Comparison of ENCODE assay signal across 8 cellular contexts in the genomic region with DNA sequence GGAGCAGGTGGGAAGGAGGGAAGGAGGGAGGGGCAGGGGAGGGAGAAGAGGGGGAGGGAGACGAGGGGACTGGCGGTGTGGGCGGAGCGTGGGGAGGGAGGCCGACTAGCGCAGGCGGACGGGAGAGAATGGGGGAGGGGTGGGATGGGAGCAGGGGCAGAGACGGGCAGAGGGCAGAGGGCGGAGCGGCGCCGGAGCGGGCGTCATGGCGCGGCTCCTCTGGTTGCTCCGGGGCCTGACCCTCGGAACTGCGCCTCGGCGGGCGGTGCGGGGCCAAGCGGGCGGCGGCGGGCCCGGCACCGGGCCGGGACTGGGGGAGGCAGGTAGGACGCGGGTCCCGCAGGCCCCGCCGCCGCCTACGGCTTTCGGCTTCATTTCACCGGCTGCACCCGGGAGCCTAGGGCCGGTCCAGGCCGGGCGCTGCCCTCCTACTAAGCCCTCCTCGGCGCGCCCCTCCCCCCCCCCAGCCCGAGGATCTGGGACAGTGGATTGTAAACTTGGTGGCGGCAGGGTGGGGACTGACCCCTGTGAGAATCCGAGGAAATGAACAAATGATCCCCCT. TPM values are rescaled to one million over a fixed set of nuclear protein-coding genes. Genes with fewer than 3 reads are reported as not detected.
DNase-seq lines count a peak whose midpoint lies in the region; ATAC-seq and TF ChIP-seq lines count a peak whose summit lies in the region.

A gene (plus strand): TSS at position 176 of the 562 bp plus-strand sequence. CDS start 30 bp downstream, at position 206.

- H3K27ac ChIP-seq in ectodermal cell (ENCODE audit: insufficient read depth, low read depth, low read length, poor library complexity, severe bottlenecking): peak within 1 kb of the TSS; percentile 68
- H3K27ac ChIP-seq in lower lobe of right lung: peak within 1 kb of the TSS; percentile 88

- 0 to 1% methylated on average over 49 to 50 of the region's 50 CpGs for WGBS in ectodermal cell, 2 experiments

- peaks cover 14% of the 10 kb centered on the region for H3K4me1 ChIP-seq in BE2C
- peaks cover 7% of the 10 kb centered on the region for H3K4me1 ChIP-seq in ectodermal cell (ENCODE audit: control insufficient read depth, insufficient read depth, low read length)
- peaks cover 14% of the 10 kb centered on the region for H3K4me1 ChIP-seq in lower lobe of right lung

- DNase-seq in BE2C (peak; percentile 96), NCI-H526 treated with DMSO at 0.1 percent for 48 hours (lab: John Stamatoyannopoulos, UW) (peak; percentile 67), lower lobe of right lung (peak; percentile 94)
- DNase-seq in activated CD4-positive, alpha-beta memory T cell treated with anti-CD3 and anti-CD28 coated beads, Interleukin-2, amount 10 ng/mL, durations not matched to agents 7 days and 5 days: peak; percentile 83
- DNase-seq in stimulated activated CD4-positive, alpha-beta T cell treated with anti-CD3 and anti-CD28 coated beads, TNF-alpha, amount 100 ng/mL, for 1 hour (ENCODE audit: low read depth in 3 of 3, low spot score in 1 of 3): peak; percentile 38 to 55 (median 51)

- peak within 1 kb of the TSS; percentile 41 for H3K27ac Mint-ChIP-seq in activated CD4-positive, alpha-beta memory T cell treated with anti-CD3 and anti-CD28 coated beads, Interleukin-2, amount 10 ng/mL, durations not matched to agents 7 days and 5 days

- no peaks in the 10 kb centered on the region for H3K36me3 Mint-ChIP-seq in activated CD4-positive, alpha-beta memory T cell treated with anti-CD3 and anti-CD28 coated beads, Interleukin-2, amount 10 ng/mL, durations not matched to agents 7 days and 5 days (ENCODE audit: low read depth)

- POLR2A ChIA-PET in activated CD4-positive, alpha-beta memory T cell treated with anti-CD3 and anti-CD28 coated beads, Interleukin-2, amount 10 ng/mL, durations not matched to agents 7 days and 5 days (lab: Charles Lee): interaction anchor here (1.2 kb wide), 1 partner anchor 11 kb away, joined by 4 read pairs; no protein-coding TSS in a partner anchor

- no peaks in the 10 kb centered on the region for H3K9me3 Mint-ChIP-seq in activated CD4-positive, alpha-beta memory T cell treated with anti-CD3 and anti-CD28 coated beads, Interleukin-2, amount 10 ng/mL, durations not matched to agents 7 days and 5 days

- peaks cover 25% of the 10 kb centered on the region for H3K4me1 Mint-ChIP-seq in activated CD4-positive, alpha-beta memory T cell treated with anti-CD3 and anti-CD28 coated beads, Interleukin-2, amount 10 ng/mL, durations not matched to agents 7 days and 5 days

- peak within 1 kb of the TSS; percentile 81 for H3K4me3 ChIP-seq in BE2C (ENCODE audit: low read depth, low read length)
- peak within 1 kb of the TSS; percentile 77 for H3K4me3 ChIP-seq in ectodermal cell (ENCODE audit: insufficient read depth, low read depth, low read length)
- H3K4me3 ChIP-seq in lower lobe of right lung: peak within 1 kb of the TSS; percentile 69

- CTCF ChIA-PET in activated CD4-positive, alpha-beta memory T cell treated with anti-CD3 and anti-CD28 coated beads, Interleukin-2, amount 10 ng/mL, durations not matched to agents 7 days and 5 days (lab: Charles Lee): interaction anchor here (0.6 kb wide), 1 partner anchor 596 kb away, joined by 3 read pairs; no protein-coding TSS in a partner anchor

- H3K27me3 ChIP-seq in BE2C: no peaks in the 10 kb centered on the region
- H3K27me3 ChIP-seq in ectodermal cell (ENCODE audit: control insufficient read depth, insufficient read depth, low read length, poor library complexity, severe bottlenecking): no peaks in the 10 kb centered on the region
- H3K27me3 ChIP-seq in lower lobe of right lung (ENCODE audit: low read depth): no peaks in the 10 kb centered on the region

- H3K9me3 ChIP-seq in BE2C (no peaks in the 10 kb centered on the region), ectodermal cell (ENCODE audit: control insufficient read depth, low read length) (no peaks in the 10 kb centered on the region), lower lobe of right lung (no peaks in the 10 kb centered on the region)

- peak within 1 kb of the TSS; percentile 93 for H3K4me3 Mint-ChIP-seq in activated CD4-positive, alpha-beta memory T cell treated with anti-CD3 and anti-CD28 coated beads, Interleukin-2, amount 10 ng/mL, durations not matched to agents 7 days and 5 days

- H3K27me3 Mint-ChIP-seq in activated CD4-positive, alpha-beta memory T cell treated with anti-CD3 and anti-CD28 coated beads, Interleukin-2, amount 10 ng/mL, durations not matched to agents 7 days and 5 days: peaks cover 18% of the 10 kb centered on the region

- intact Hi-C loops in lower lobe of right lung (cut with DNase I): no loop called here

- ATAC-seq in GM19043 (IDR thresholded peaks at IDR 0.05; ENCODE audit: low read depth, unreplicated experiment) (peak; percentile 76), HG03354 (IDR thresholded peaks at IDR 0.05; ENCODE audit: poor library complexity, severe bottlenecking, unreplicated experiment) (peak; percentile 74), lower lobe of right lung (peak; percentile 95 to 98)

- H3K36me3 ChIP-seq in BE2C (no peaks in the 10 kb centered on the region), ectodermal cell (ENCODE audit: control insufficient read depth, insufficient read depth, low read length) (no peaks in the 10 kb centered on the region), lower lobe of right lung (no peaks in the 10 kb centered on the region)

- TF ChIP-seq CTCF in BE2C (IDR thresholded peaks at IDR 0.05; ENCODE audit: low read depth, low read length) (no peak), lower lobe of right lung (IDR thresholded peaks at IDR 0.05) (no peak)

RNA-seq across cellular contexts. Expression of the gene that starts here (rescaled TPM):
- 36.6 TPM for polyA plus RNA-seq in BE2C (2012; ENCODE audit: insufficient read depth, insufficient read length, low read depth)
- 10 to 100 TPM; 11.0 to 11.7 TPM for total RNA-seq in activated CD4-positive, alpha-beta memory T cell treated with anti-CD3 and anti-CD28 coated beads, Interleukin-2, amount 10 ng/mL, durations not matched to agents 7 days and 5 days
- 26.7 TPM for polyA plus RNA-seq in ectodermal cell (2013, experiment 1 of 4)
- polyA plus RNA-seq in ectodermal cell (2013, experiment 2 of 4): 34.6 TPM
- 31.0 TPM for polyA plus RNA-seq in ectodermal cell (2013, experiment 3 of 4)
- 34.1 TPM for polyA plus RNA-seq in ectodermal cell (2013, experiment 4 of 4)
- total RNA-seq in lower lobe of right lung: 17.9 TPM

Comparison
In these comparisons a context has a peak if more than half of its experiments do, and no peak if none do; other contexts are left out.
1. Peak in every context shown above with its lines: DNase-seq, ATAC-seq, H3K4me3 ChIP-seq and H3K27ac ChIP-seq.